ENCODE assay signal across 8 cellular contexts in genomic region chr7:101743241-101743994, GRCh38.
DNase-seq lines count a peak whose midpoint lies in the region; ATAC-seq and TF ChIP-seq lines count a peak whose summit lies in the region.

No MANE protein-coding gene starts in this region.

- H4K20me1 ChIP-seq in BLaER1 = no peaks in the 10 kb centered on the region
- no peaks in the 10 kb centered on the region for H4K20me1 ChIP-seq in PC-9 (ENCODE audit: insufficient read depth)

- H3K79me2 ChIP-seq in PC-9 (ENCODE audit: low read depth) = no peaks in the 10 kb centered on the region

- BruUV-seq in PC-9 (replicated peaks; lab: Mats Ljungman, UMichigan) = no TSS peak

- H3K4me2 ChIP-seq in BLaER1 (peak overlapping the region; percentile 96), PC-9 (peak overlapping the region; percentile 89)

- under 1% methylated on average over 60 of the region's 60 CpGs for WGBS in thymus

- CTCF ChIA-PET in PC-9 (lab: Charles Lee) = interaction anchor here (0.6 to 1.9 kb wide), 4 partner anchors 14 to 53 kb away, joined by 3 to 11 read pairs (median 4); no protein-coding TSS in a partner anchor

- DNase-seq in HPDE6-E6E7 (ENCODE audit: extremely low spot score) (peak; percentile 57), PC-9 (peak; percentile 52 to 66), fibroblast of the aortic adventitia (ENCODE audit: low read depth) (peak; percentile 59), omental fat pad (ENCODE audit: low spot score) (no peak), DMS153 treated with DMSO at 0.1 percent for 48 hours (lab: John Stamatoyannopoulos, UW; ENCODE audit: unreplicated experiment) (no peak)
- DNase-seq in activated T-cell treated with anti-CD3 and anti-CD28 coated beads, Interleukin-2, amount 50 U/mL, for 48 hours = peak; percentile 63 to 75

- H3K27ac ChIP-seq in BLaER1 (peak overlapping the region; percentile 96), PC-9 (no peak overlapping the region), thymus (ENCODE audit: low read depth) (peak overlapping the region; percentile 81)

- peak overlapping the region; percentile 75 for H3K4me3 ChIP-seq in BLaER1
- H3K4me3 ChIP-seq in PC-9 = peak overlapping the region; percentile 63
- H3K4me3 ChIP-seq in fibroblast of the aortic adventitia (ENCODE audit: low read depth, low read length) = peak overlapping the region; percentile 59
- peak overlapping the region; percentile 72 for H3K4me3 ChIP-seq in thymus (ENCODE audit: low read length)

- peak; percentile 66 for ATAC-seq in omental fat pad (ENCODE audit: low FRiP score)

- no peaks in the 10 kb centered on the region for H3K27me3 ChIP-seq in BLaER1
- no peaks in the 10 kb centered on the region for H3K27me3 ChIP-seq in PC-9 (ENCODE audit: insufficient read depth, low read depth)
- no peaks in the 10 kb centered on the region for H3K27me3 ChIP-seq in thymus (ENCODE audit: control insufficient read depth, insufficient read depth)

- peak overlapping the region; percentile 79 for H3K9ac ChIP-seq in BLaER1

- no peaks in the 10 kb centered on the region for H3K9me2 ChIP-seq in PC-9 (ENCODE audit: insufficient read depth)

- POLR2A ChIA-PET in PC-9 (lab: Charles Lee; ENCODE audit: unreplicated experiment) = interaction anchor here (0.7 kb wide), 1 partner anchor 61 kb away, joined by 11 read pairs; no protein-coding TSS in a partner anchor

- no peaks in the 10 kb centered on the region for H3K9me3 ChIP-seq in BLaER1
- H3K9me3 ChIP-seq in PC-9 (ENCODE audit: insufficient read depth, low read depth) = no peaks in the 10 kb centered on the region
- H3K9me3 ChIP-seq in thymus (ENCODE audit: control insufficient read depth) = no peaks in the 10 kb centered on the region

- H3K4me1 ChIP-seq in BLaER1 (peaks cover 94% of the 10 kb centered on the region), PC-9 (replicated peaks; ENCODE audit: insufficient read depth) (peaks cover 28% of the 10 kb centered on the region), thymus (ENCODE audit: control insufficient read depth, insufficient read depth, low read length) (peaks cover 38% of the 10 kb centered on the region)

- peak overlapping the region; percentile 80 for H2AFZ ChIP-seq in PC-9

- peaks cover 11% of the 10 kb centered on the region for H3F3A ChIP-seq in PC-9 (ENCODE audit: insufficient read depth, low read depth)

- TF ChIP-seq CTCF in PC-9 (conservative IDR thresholded peaks at IDR 0.05) (peak; percentile 51), fibroblast of the aortic adventitia (IDR thresholded peaks at IDR 0.05; ENCODE audit: insufficient read depth, low read length) (peak; percentile 22), omental fat pad (IDR thresholded peaks at IDR 0.05) (peak in 1 of 3 donors; percentile 15)

- H3K36me3 ChIP-seq in BLaER1 = no peaks in the 10 kb centered on the region
- no peaks in the 10 kb centered on the region for H3K36me3 ChIP-seq in PC-9 (ENCODE audit: low read depth)
- no peaks in the 10 kb centered on the region for H3K36me3 ChIP-seq in thymus (ENCODE audit: control insufficient read depth, insufficient read depth)

- intact Hi-C loops in PC-9 (cut with micrococcal nuclease; ENCODE audit: unreplicated experiment) = loop anchor here (1.0 to 5.0 kb wide), 4 partner anchors 14 to 72 kb away; no protein-coding TSS in a partner anchor

Comparison
In these comparisons a context has a peak if more than half of its experiments do, and no peak if none do; other contexts are left out.
1. DNase-seq: peak in HPDE6-E6E7 (single experiment), PC-9 (2 of 2), activated T-cell treated with anti-CD3 and anti-CD28 coated beads, Interleukin-2, amount 50 U/mL, for 48 hours (2 of 2) and fibroblast of the aortic adventitia (single experiment); none in omental fat pad (single experiment) and DMS153 treated with DMSO at 0.1 percent for 48 hours (single experiment).
2. Peak in every context shown above with its lines, with median percentiles within 50 percentile points of each other: H3K4me3 ChIP-seq.